In genomic region chr2:69829243-69830044, GRCh38 we compare ENCODE assay signal across 1 cellular context.
A peak's percentile ranks its signal among the peaks of the same experiment; 100 is the strongest.
TF ChIP-seq lines count a peak whose summit lies in the region.

GMCL1 (plus strand) TSS chr2:69829660; CDS start chr2:69829893, 233 bp downstream.

TF ChIP-seq in HEK293, 187 proteins besides CTCF, POLR2A, EP300 and RAD21 (continued from another document):
- TF ChIP-seq ZNF423 (tag by site-specific recombination; IDR thresholded peaks at IDR 0.05) (0 out of 2 replicates have a peak, but pooled peaks have one; percentile 13), PRDM10 (tag by site-specific recombination; IDR thresholded peaks at IDR 0.05) (peak; percentile 77), ZBTB20 (tag by site-specific recombination; IDR thresholded peaks at IDR 0.05) (peak; percentile 76; the same call in 1 of the 2 replicates), KLF1 (tag by site-specific recombination; IDR thresholded peaks at IDR 0.05) (peak; percentile 67), ZBTB17 (tag by site-specific recombination; IDR thresholded peaks at IDR 0.05) (peak; percentile 88), ZNF488 (tag by site-specific recombination; IDR thresholded peaks at IDR 0.05) (no peak), KLF10 (tag by site-specific recombination; IDR thresholded peaks at IDR 0.05) (peak; percentile 99), ZBTB1 (tag by site-specific recombination; IDR thresholded peaks at IDR 0.05) (no peak), ZNF335 (tag by site-specific recombination; conservative IDR thresholded peaks at IDR 0.05) (peak; percentile 91), ZSCAN5A (tag by site-specific recombination; IDR thresholded peaks at IDR 0.05) (no peak), ZNF248 (tag by site-specific recombination; IDR thresholded peaks at IDR 0.05) (no peak), ZNF501 (tag by site-specific recombination; IDR thresholded peaks at IDR 0.05) (peak; percentile 81), ZBTB6 (tag by site-specific recombination; IDR thresholded peaks at IDR 0.05) (peak; percentile 97), ZNF580 (tag by site-specific recombination; IDR thresholded peaks at IDR 0.05) (no peak), KLF8 (tag by site-specific recombination; IDR thresholded peaks at IDR 0.05) (peak; percentile 84), PBX3 (CRISPR knock-in tag; IDR thresholded peaks at IDR 0.05) (peak; percentile 29; the same call in 1 of the 2 replicates), ZFHX2 (tag by site-specific recombination; conservative IDR thresholded peaks at IDR 0.05) (peak; percentile 68), ZNF629 (tag by site-specific recombination; IDR thresholded peaks at IDR 0.05) (peak; percentile 40; the same call in 1 of the 2 replicates), ZNF692 (tag by site-specific recombination; IDR thresholded peaks at IDR 0.05) (0 out of 2 replicates have a peak, but pooled peaks have one; percentile 14), ZNF600 (tag by site-specific recombination; IDR thresholded peaks at IDR 0.05) (peak; percentile 79; the same call in 1 of the 2 replicates), ZNF433 (tag by site-specific recombination; IDR thresholded peaks at IDR 0.05; ENCODE audit: low read depth) (no peak), ZFP69B (tag by site-specific recombination; IDR thresholded peaks at IDR 0.05) (no peak), ZNF274 (IDR thresholded peaks at IDR 0.05; ENCODE audit: low read length) (no peak), ZNF274 (tag by site-specific recombination; IDR thresholded peaks at IDR 0.05; ENCODE audit: borderline replicate concordance) (no peak), ZFP37 (tag by site-specific recombination; IDR thresholded peaks at IDR 0.05) (peak; percentile 34), ZXDB (tag by site-specific recombination; IDR thresholded peaks at IDR 0.05) (peak; percentile 39; the same call in 1 of the 2 replicates), HIC1 (tag by site-specific recombination; IDR thresholded peaks at IDR 0.05) (peak; percentile 78), INSM2 (tag by site-specific recombination; IDR thresholded peaks at IDR 0.05) (0 out of 2 replicates have a peak, but pooled peaks have one; percentile 5), TCF7L2 (IDR thresholded peaks at IDR 0.05; ENCODE audit: borderline replicate concordance, low read depth, low read length) (no peak), ZBTB49 (tag by site-specific recombination; IDR thresholded peaks at IDR 0.05; ENCODE audit: low read depth) (no peak), SP3 (tag by site-specific recombination; IDR thresholded peaks at IDR 0.05) (peak; percentile 95), KLF16 (tag by site-specific recombination; IDR thresholded peaks at IDR 0.05) (peak; percentile 98), ZNF530 (tag by site-specific recombination; IDR thresholded peaks at IDR 0.05; ENCODE audit: low read depth) (no peak), ZSCAN30 (tag by site-specific recombination; IDR thresholded peaks at IDR 0.05) (0 out of 2 replicates have a peak, but pooled peaks have one; percentile 17), SETDB1 (IDR thresholded peaks at IDR 0.05; ENCODE audit: insufficient read length, low read length) (no peak), ZNF391 (tag by site-specific recombination; IDR thresholded peaks at IDR 0.05; ENCODE audit: borderline replicate concordance, low read depth) (0 out of 2 replicates have a peak, but pooled peaks have one; percentile 19), ZBTB26 (tag by site-specific recombination; optimal IDR thresholded peaks at IDR 0.05) (peak; percentile 92), OVOL3 (tag by site-specific recombination; IDR thresholded peaks at IDR 0.05) (no peak), ZIC2 (tag by site-specific recombination; IDR thresholded peaks at IDR 0.05) (peak; percentile 19; the same call in 1 of the 2 replicates)
TF ChIP-seq in HEK293: peak in this region for 30.
